In the genomic region with DNA sequence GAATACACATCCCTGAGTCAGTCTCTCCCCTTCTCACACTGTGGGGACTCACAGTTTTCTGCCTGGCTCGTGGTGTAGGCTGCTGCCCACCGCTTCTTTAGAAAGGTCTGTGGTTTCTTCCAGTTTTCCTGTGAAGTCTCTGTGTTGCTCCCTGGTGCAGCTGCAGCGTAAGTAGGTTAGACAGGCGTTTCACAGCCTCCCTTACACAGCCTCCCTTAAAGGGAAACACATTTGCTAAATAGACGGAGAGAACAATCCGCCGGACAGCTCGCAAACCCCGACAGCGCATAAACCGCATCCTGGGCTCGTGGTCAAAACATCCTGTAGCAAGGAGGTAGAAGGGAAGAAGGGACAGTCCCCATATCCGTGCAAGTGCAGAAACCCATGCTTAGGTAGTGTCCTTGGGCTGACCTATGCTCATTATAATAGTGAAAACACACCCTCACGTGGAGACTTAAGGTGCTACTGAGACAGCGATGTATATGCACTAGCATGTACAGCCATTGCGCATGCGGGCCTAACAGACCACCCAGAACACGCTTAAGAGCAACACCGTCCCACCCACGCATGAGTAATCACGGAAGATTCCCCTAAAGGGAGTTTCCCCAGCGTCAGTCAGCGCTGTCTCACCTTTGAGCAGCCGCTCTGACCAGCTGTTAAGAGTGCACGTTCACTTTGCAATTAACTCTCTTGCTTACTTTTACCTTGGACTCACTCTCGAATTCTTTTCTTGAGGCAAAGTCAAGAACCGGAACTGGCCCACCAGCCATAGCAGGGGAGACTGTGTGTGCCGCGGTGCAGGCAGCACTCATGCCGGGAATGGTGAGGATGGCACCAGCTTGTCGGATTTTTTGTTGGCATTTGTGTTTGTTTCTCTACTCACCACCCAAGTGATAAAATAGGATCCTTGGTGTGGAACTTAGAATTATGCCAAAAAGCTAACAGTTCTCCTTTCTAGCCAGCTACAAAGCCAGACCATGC, we compare ENCODE assay signal across 10 cellular contexts. TPM values are rescaled to one million over a fixed set of nuclear protein-coding genes. Genes with fewer than 3 reads are reported as not detected.
DNase-seq lines count a peak whose midpoint lies in the region; ATAC-seq and TF ChIP-seq lines count a peak whose summit lies in the region.
"Had no signal": no experiment of that assay in that cellular context is flagged by ENCODE, and none has a peak within 500 bp of the region (broad histone marks: within the 10 kb centered on the region; RNA-seq: fewer than 3 reads in every experiment).

No MANE protein-coding gene starts in this region.

- H3K4me1 ChIP-seq in tibial artery, result no peaks in the 10 kb centered on the region
- no peaks in the 10 kb centered on the region for H3K4me1 ChIP-seq in body of pancreas
- H3K4me1 ChIP-seq: ascending aorta had no signal

- DNase-seq in UCSD-AML1 (lab: John Stamatoyannopoulos, UW; ENCODE audit: unreplicated experiment) (peak; percentile 76), globus pallidus (ENCODE audit: low spot score) (no peak), tibial artery (no peak), body of pancreas (no peak)
- DNase-seq in stimulated activated CD8-positive, alpha-beta memory T cell treated with anti-CD3 and anti-CD28 coated beads, Interleukin-2, amount 100 ng/mL, for 48 hours (ENCODE audit: low read depth in 2 of 2), result peak; percentile 72 to 81
- DNase-seq: right cardiac atrium had no signal

- H3K27ac Mint-ChIP-seq in dendritic cell treated with granulocyte-macrophage colony-stimulating factor and Interleukin-4, amounts not matched to agents 40 ng/mL and 50 ng/mL, for 4 days, result peak overlapping the region; percentile 79

- WGBS in body of pancreas, 2 donors, result 43 to 46% methylated on average over 29 to 31 of the region's 31 CpGs

- H3K9me3 Mint-ChIP-seq in dendritic cell treated with granulocyte-macrophage colony-stimulating factor and Interleukin-4, amounts not matched to agents 40 ng/mL and 50 ng/mL, for 4 days, result no peaks in the 10 kb centered on the region

- intact Hi-C loops in dendritic cell treated with granulocyte-macrophage colony-stimulating factor and Interleukin-4, amounts not matched to agents 40 ng/mL and 50 ng/mL, for 4 days (cut with micrococcal nuclease), result no loop called here
- intact Hi-C loops in tibial artery (cut with DNase I; ENCODE audit: low total_unique reads) (no loop called here), body of pancreas (cut with DNase I) (no loop called here)

- peaks cover 36% of the 10 kb centered on the region for H3K27me3 Mint-ChIP-seq in dendritic cell treated with granulocyte-macrophage colony-stimulating factor and Interleukin-4, amounts not matched to agents 40 ng/mL and 50 ng/mL, for 4 days

- TF ChIP-seq POLR2A in body of pancreas (IDR thresholded peaks at IDR 0.05), result no peak

- no peak overlapping the region for H3K4me3 ChIP-seq in tibial artery
- no peak overlapping the region for H3K4me3 ChIP-seq in body of pancreas

- H3K36me3 ChIP-seq in tibial artery (no peaks in the 10 kb centered on the region), body of pancreas (replicated peaks in 1 of 2; ENCODE audit: insufficient read depth in 1 of 2, low read depth in 2 of 2) (no peaks in the 10 kb centered on the region)
- H3K36me3 ChIP-seq: ascending aorta had no signal

- peak overlapping the region; percentile 69 for H3K4me3 Mint-ChIP-seq in dendritic cell treated with granulocyte-macrophage colony-stimulating factor and Interleukin-4, amounts not matched to agents 40 ng/mL and 50 ng/mL, for 4 days

- H3K36me3 Mint-ChIP-seq in dendritic cell treated with granulocyte-macrophage colony-stimulating factor and Interleukin-4, amounts not matched to agents 40 ng/mL and 50 ng/mL, for 4 days (ENCODE audit: low read depth), result no peaks in the 10 kb centered on the region

- no peaks in the 10 kb centered on the region for H3K9me3 ChIP-seq in tibial artery
- H3K9me3 ChIP-seq in body of pancreas, result no peaks in the 10 kb centered on the region
- H3K9me3 ChIP-seq: ascending aorta had no signal

- H3K27me3 ChIP-seq in tibial artery (peaks cover 0 to 30% of the 10 kb centered on the region in 2 donors), body of pancreas (peaks cover 0 to 5% of the 10 kb centered on the region in 2 donors)
- H3K27me3 ChIP-seq: ascending aorta had no signal

- H3K27ac ChIP-seq in tibial artery (no peak overlapping the region), body of pancreas (no peak overlapping the region)
- H3K27ac ChIP-seq: ascending aorta had no signal

- TF ChIP-seq CTCF in tibial artery (IDR thresholded peaks at IDR 0.05), result no peak
- no peak for TF ChIP-seq CTCF in body of pancreas (IDR thresholded peaks at IDR 0.05)

- ATAC-seq in GM19328 (IDR thresholded peaks at IDR 0.05; ENCODE audit: unreplicated experiment), result peak; percentile 73
- ATAC-seq in HG03135 (IDR thresholded peaks at IDR 0.05; ENCODE audit: unreplicated experiment), result peak; percentile 95
- ATAC-seq in body of pancreas, result no peak

- H3K4me1 Mint-ChIP-seq in dendritic cell treated with granulocyte-macrophage colony-stimulating factor and Interleukin-4, amounts not matched to agents 40 ng/mL and 50 ng/mL, for 4 days (ENCODE audit: low read depth), result peaks cover 44% of the 10 kb centered on the region

RNA-seq across cellular contexts. Expression of a gene that starts 16.6 kb away (rescaled TPM):
- under 1 TPM in 1 of 2 donors, not detected in 1; 0.52 TPM for total RNA-seq in body of pancreas
- total RNA-seq: ascending aorta, right cardiac atrium had no signal

RNA-seq across cellular contexts. Expression of a gene that starts 24.3 kb away (rescaled TPM):
- total RNA-seq in body of pancreas, result 1 to 10 TPM; 2.0 to 3.9 TPM

RNA-seq across cellular contexts. Expression of a gene that starts 36.6 kb away (rescaled TPM):
- not detected for total RNA-seq in body of pancreas
- total RNA-seq: ascending aorta, right cardiac atrium had no signal

RNA-seq across cellular contexts. Expression of a gene that starts 51.3 kb away (rescaled TPM):
- not detected for total RNA-seq in body of pancreas
- total RNA-seq: ascending aorta, right cardiac atrium had no signal

RNA-seq across cellular contexts. Expression of a gene that starts 53.9 kb away (rescaled TPM):
- total RNA-seq in body of pancreas, result not detected
- total RNA-seq: ascending aorta, right cardiac atrium had no signal

Comparison
In these comparisons a context has a peak if more than half of its experiments do, and no peak if none do; other contexts are left out.
1. DNase-seq: peak in UCSD-AML1 (single experiment) and stimulated activated CD8-positive, alpha-beta memory T cell treated with anti-CD3 and anti-CD28 coated beads, Interleukin-2, amount 100 ng/mL, for 48 hours (2 of 2); none in globus pallidus (single experiment), tibial artery (0 of 2) and body of pancreas (0 of 4).